ENCODE assay signal across 8 cellular contexts in genomic region chr6:24495516-24495847, GRCh38. TPM values are rescaled to one million over a fixed set of nuclear protein-coding genes. Genes with fewer than 3 reads are reported as not detected.
A peak's percentile ranks its signal among the peaks of the same experiment; 100 is the strongest.
DNase-seq lines count a peak whose midpoint lies in the region; ATAC-seq and TF ChIP-seq lines count a peak whose summit lies in the region.

No MANE protein-coding gene starts in this region.

- TF ChIP-seq CTCF in fibroblast of pulmonary artery (IDR thresholded peaks at IDR 0.05; ENCODE audit: low read length, missing control alignments) (no peak), nephron progenitor cell (IDR thresholded peaks at IDR 0.05) (no peak), testis (IDR thresholded peaks at IDR 0.05) (no peak)

- H3K27me3 ChIP-seq in testis: no peaks in the 10 kb centered on the region

- DNase-seq in activated gamma-delta T cell treated with Interleukin-2 at 50 U/mL for 16 hours (peak; percentile 29), activated gamma-delta T cell (lab: John Stamatoyannopoulos, UW) (no peak), NCI-H526 (lab: John Stamatoyannopoulos, UW) (peak; percentile 32 to 60), fibroblast of pulmonary artery (ENCODE audit: low read depth) (peak; percentile 43), nephron progenitor cell (peak; percentile 61), testis (peak; percentile 86)
- DNase-seq in activated T-cell treated with anti-CD3 and anti-CD28 coated beads, Interleukin-2, amount 50 U/mL, for 72 hours: peak; percentile 14 to 37

- intact Hi-C loops in testis (cut with DNase I; ENCODE audit: low total_unique reads): no loop called here

- WGBS in testis, 2 donors: 1% methylated on average over 13 of the region's 13 CpGs

- H3K4me1 ChIP-seq in testis: no peaks in the 10 kb centered on the region

- peaks cover 1 to 2% of the 10 kb centered on the region in 2 donors for H3K9me3 Mint-ChIP-seq in activated T-cell treated with anti-CD3 and anti-CD28 coated beads, Interleukin-2, amount 50 U/mL, for 72 hours
- H3K9me3 Mint-ChIP-seq in nephron progenitor cell: peaks cover 24% of the 10 kb centered on the region

- no peaks in the 10 kb centered on the region for H3K36me3 ChIP-seq in testis (ENCODE audit: low read depth, missing control alignments)

- no peak for TF ChIP-seq POLR2A in testis (IDR thresholded peaks at IDR 0.05)

- H3K4me3 Mint-ChIP-seq in activated T-cell treated with anti-CD3 and anti-CD28 coated beads, Interleukin-2, amount 50 U/mL, for 72 hours: peak overlapping the region; percentile 87
- peak overlapping the region; percentile 83 for H3K4me3 Mint-ChIP-seq in nephron progenitor cell

- no peak overlapping the region for H3K27ac Mint-ChIP-seq in activated T-cell treated with anti-CD3 and anti-CD28 coated beads, Interleukin-2, amount 50 U/mL, for 72 hours
- H3K27ac Mint-ChIP-seq in nephron progenitor cell: no peak overlapping the region

- H3K36me3 Mint-ChIP-seq in activated T-cell treated with anti-CD3 and anti-CD28 coated beads, Interleukin-2, amount 50 U/mL, for 72 hours (ENCODE audit: insufficient read depth in 2 of 2): peaks cover 6 to 7% of the 10 kb centered on the region in 2 donors
- peaks cover 28% of the 10 kb centered on the region for H3K36me3 Mint-ChIP-seq in nephron progenitor cell (ENCODE audit: low read depth)

- H3K27ac ChIP-seq in testis: peak overlapping the region; percentile 59 to 83

- peak; percentile 44 for ATAC-seq in HG03039 (IDR thresholded peaks at IDR 0.05; ENCODE audit: unreplicated experiment)
- ATAC-seq in activated T-cell treated with anti-CD3 and anti-CD28 coated beads, Interleukin-2, amount 50 U/mL, for 72 hours (replicated peaks in 1 of 2): peak; percentile 18

- H3K4me3 ChIP-seq in fibroblast of pulmonary artery (replicated peaks; ENCODE audit: low read depth, low read length) (peak overlapping the region; percentile 55), testis (peak overlapping the region; percentile 67 to 69)

- H3K27me3 Mint-ChIP-seq in activated T-cell treated with anti-CD3 and anti-CD28 coated beads, Interleukin-2, amount 50 U/mL, for 72 hours (ENCODE audit: low read depth): no peaks in the 10 kb centered on the region
- H3K27me3 Mint-ChIP-seq in nephron progenitor cell (ENCODE audit: low read depth, poor library complexity): peaks cover 33% of the 10 kb centered on the region

- peaks cover 29% of the 10 kb centered on the region for H3K4me1 Mint-ChIP-seq in activated T-cell treated with anti-CD3 and anti-CD28 coated beads, Interleukin-2, amount 50 U/mL, for 72 hours (ENCODE audit: low read depth)
- peaks cover 20% of the 10 kb centered on the region for H3K4me1 Mint-ChIP-seq in nephron progenitor cell

- no peaks in the 10 kb centered on the region for H3K9me3 ChIP-seq in testis

RNA-seq across cellular contexts. Expression of gene ALDH5A1, which starts 0.7 kb away (rescaled TPM):
- 10 to 100 TPM in 1 of 2 donors, 1 to 10 TPM in 1; 8.0 to 14.7 TPM for total RNA-seq in activated T-cell treated with anti-CD3 and anti-CD28 coated beads, Interleukin-2, amount 50 U/mL, for 72 hours
- total RNA-seq in testis: 10 to 100 TPM; 16.3 to 21.2 TPM
- polyA plus RNA-seq in testis (ENCODE audit: insufficient read depth, low read depth, low replicate concordance): 11.3 TPM

RNA-seq across cellular contexts. Expression of gene GPLD1, which starts 6.1 kb away (rescaled TPM):
- total RNA-seq in activated T-cell treated with anti-CD3 and anti-CD28 coated beads, Interleukin-2, amount 50 U/mL, for 72 hours: under 1 TPM; 0.51 to 0.82 TPM
- total RNA-seq in testis: 10 to 100 TPM; 10.7 to 15.6 TPM
- polyA plus RNA-seq in testis (ENCODE audit: insufficient read depth, low read depth, low replicate concordance): 3.9 TPM

Comparison
In these comparisons a context has a peak if more than half of its experiments do, and no peak if none do; other contexts are left out.
1. RNA of gene GPLD1, which starts 6.1 kb away (total RNA-seq): 10.7 to 15.6 TPM in testis; 0.51 to 0.82 TPM in activated T-cell treated with anti-CD3 and anti-CD28 coated beads, Interleukin-2, amount 50 U/mL, for 72 hours; every median in the first group is over 4 times any median in the second.